Comparison of ENCODE assay signal across 21 cellular contexts in genomic region chr12:110676171-110676570, GRCh38. TPM values are rescaled to one million over a fixed set of nuclear protein-coding genes. Genes with fewer than 3 reads are reported as not detected.
DNase-seq lines count a peak whose midpoint lies in the region; ATAC-seq and TF ChIP-seq lines count a peak whose summit lies in the region.
"Had no signal": no experiment of that assay in that cellular context is flagged by ENCODE, and none has a peak within 500 bp of the region (broad histone marks: within the 10 kb centered on the region; RNA-seq: fewer than 3 reads in every experiment).

No MANE protein-coding gene starts in this region.

- peaks cover 16% of the 10 kb centered on the region for H3K36me3 ChIP-seq in left ventricle myocardium inferior
- peaks cover 0 to 14% (median 0%) of the 10 kb centered on the region in 9 donors for H3K36me3 ChIP-seq in heart left ventricle

- H3K4me3 ChIP-seq in left ventricle myocardium inferior: no peak overlapping the region
- no peak overlapping the region for H3K4me3 ChIP-seq in heart left ventricle

- no peak for TF ChIP-seq CTCF in left ventricle myocardium inferior (IDR thresholded peaks at IDR 0.05; ENCODE audit: borderline replicate concordance)
- no peak for TF ChIP-seq CTCF in heart left ventricle (IDR thresholded peaks at IDR 0.05)
- no peak for TF ChIP-seq CTCF in GM10248 (IDR thresholded peaks at IDR 0.05; ENCODE audit: control extremely low read depth, extremely low read depth, low read depth, missing control alignments)

- H3K27me3 Mint-ChIP-seq in IgD-negative memory B cell: no peaks in the 10 kb centered on the region
- no peaks in the 10 kb centered on the region for H3K27me3 Mint-ChIP-seq in stimulated activated memory B cell treated with anti-CD40 and anti-IgM and Interleukin-4, amounts not matched to agents 10 μg/mL and 1 μg/mL and 100 μg/mL, for 72 hours

- H3K36me3 Mint-ChIP-seq in IgD-negative memory B cell: peaks cover 16% of the 10 kb centered on the region
- H3K36me3 Mint-ChIP-seq in stimulated activated memory B cell treated with anti-CD40 and anti-IgM and Interleukin-4, amounts not matched to agents 10 μg/mL and 1 μg/mL and 100 μg/mL, for 72 hours: peaks cover 60% of the 10 kb centered on the region

- peaks cover 52 to 69% (median 68%) of the 10 kb centered on the region in 3 donors for H3K4me1 Mint-ChIP-seq in IgD-negative memory B cell
- H3K4me1 Mint-ChIP-seq in stimulated activated memory B cell treated with anti-CD40 and anti-IgM and Interleukin-4, amounts not matched to agents 10 μg/mL and 1 μg/mL and 100 μg/mL, for 72 hours: peaks cover 88% of the 10 kb centered on the region

- H3K27ac ChIP-seq in left ventricle myocardium inferior (replicated peaks) (peak overlapping the region; percentile 86), heart left ventricle (no peak overlapping the region)
- H3K27ac ChIP-seq: HL-60, RWPE1 had no signal

- peaks cover 33% of the 10 kb centered on the region for H3K4me1 ChIP-seq in left ventricle myocardium inferior
- peaks cover 0 to 40% (median 19%) of the 10 kb centered on the region in 12 donors for H3K4me1 ChIP-seq in heart left ventricle

- WGBS in heart left ventricle, 4 donors: 72 to 76% (median 75%) methylated on average over 4 of the region's 4 CpGs

- peak overlapping the region in 3 of 4 donors; percentile 92 to 95 (median 94) for H3K4me3 Mint-ChIP-seq in IgD-negative memory B cell
- H3K4me3 Mint-ChIP-seq in stimulated activated memory B cell treated with anti-CD40 and anti-IgM and Interleukin-4, amounts not matched to agents 10 μg/mL and 1 μg/mL and 100 μg/mL, for 72 hours: peak overlapping the region; percentile 28
- H3K4me3 Mint-ChIP-seq: HFFc6 had no signal

- no peak for TF ChIP-seq POLR2A in heart left ventricle (IDR thresholded peaks at IDR 0.05)

- H3K27me3 ChIP-seq in left ventricle myocardium inferior (ENCODE audit: low read depth): no peaks in the 10 kb centered on the region
- H3K27me3 ChIP-seq in heart left ventricle: no peaks in the 10 kb centered on the region

- no peaks in the 10 kb centered on the region for H3K9me3 Mint-ChIP-seq in IgD-negative memory B cell
- H3K9me3 Mint-ChIP-seq in stimulated activated memory B cell treated with anti-CD40 and anti-IgM and Interleukin-4, amounts not matched to agents 10 μg/mL and 1 μg/mL and 100 μg/mL, for 72 hours: peaks cover 2% of the 10 kb centered on the region
- H3K9me3 Mint-ChIP-seq: HFFc6 had no signal

- intact Hi-C loops in left ventricle myocardium inferior (cut with micrococcal nuclease) (no loop called here), heart left ventricle (cut with DNase I) (no loop called here)

- POLR2A ChIA-PET in GM10248 (lab: Yijun Ruan, JAX): no interaction called here

- CTCF ChIA-PET in GM10248 (lab: Yijun Ruan, JAX): interaction anchor here (0.9 to 4.3 kb wide), 4 partner anchors 12 to 227 kb away, joined by 3 to 13 read pairs (median 4); partner anchors contain the start of gene ARPC3

- no peak for ATAC-seq in heart left ventricle
- ATAC-seq in esophagus mucosa: peak; percentile 8
- no peak for ATAC-seq in stimulated activated memory B cell treated with anti-CD40 and anti-IgM and Interleukin-4, amounts not matched to agents 10 μg/mL and 1 μg/mL and 100 μg/mL, for 72 hours
- ATAC-seq in GM21786 (IDR thresholded peaks at IDR 0.05; ENCODE audit: unreplicated experiment): no peak
- ATAC-seq: PC-3, SK-N-SH treated with all-trans-retinoic acid at 6 μM for 48 hours had no signal

- peak overlapping the region; percentile 51 to 93 (median 76) for H3K27ac Mint-ChIP-seq in IgD-negative memory B cell
- peak overlapping the region; percentile 80 for H3K27ac Mint-ChIP-seq in stimulated activated memory B cell treated with anti-CD40 and anti-IgM and Interleukin-4, amounts not matched to agents 10 μg/mL and 1 μg/mL and 100 μg/mL, for 72 hours
- H3K27ac Mint-ChIP-seq: HFFc6 had no signal

- H3K9me3 ChIP-seq in left ventricle myocardium inferior (replicated peaks) (peaks cover 9% of the 10 kb centered on the region), heart left ventricle (peaks cover 0 to 9% (median 0%) of the 10 kb centered on the region in 12 donors)

- no peak for DNase-seq in left ventricle myocardium inferior
- DNase-seq in heart left ventricle: no peak
- DNase-seq in LoVo (ENCODE audit: low spot score): no peak
- DNase-seq in GM10248 (ENCODE audit: extremely low spot score): no peak
- DNase-seq: C1 segment of cervical spinal cord, DMS79, HFFc6, NCI-H1436, NCI-H1930, NCI-H226, NCI-H524, PC-3, SIG-M5 had no signal

RNA-seq across cellular contexts. Expression of gene HVCN1, which starts 12.7 kb away (rescaled TPM):
- total RNA-seq in left ventricle myocardium inferior (11.5 TPM), heart left ventricle (10 to 100 TPM in 6 of 9 donors, 1 to 10 TPM in 3; 4.1 to 55.3 (median 11.8) TPM), esophagus mucosa (1.3 TPM)
- polyA plus RNA-seq in heart left ventricle (10 to 100 TPM in 1 of 2 donors, 1 to 10 TPM in 1; 9.5 to 13.6 TPM), IgD-negative memory B cell (441 TPM)
- total RNA-seq: MCF 10A had no signal
